Comparison of ENCODE assay signal across 22 cellular contexts in the genomic region with DNA sequence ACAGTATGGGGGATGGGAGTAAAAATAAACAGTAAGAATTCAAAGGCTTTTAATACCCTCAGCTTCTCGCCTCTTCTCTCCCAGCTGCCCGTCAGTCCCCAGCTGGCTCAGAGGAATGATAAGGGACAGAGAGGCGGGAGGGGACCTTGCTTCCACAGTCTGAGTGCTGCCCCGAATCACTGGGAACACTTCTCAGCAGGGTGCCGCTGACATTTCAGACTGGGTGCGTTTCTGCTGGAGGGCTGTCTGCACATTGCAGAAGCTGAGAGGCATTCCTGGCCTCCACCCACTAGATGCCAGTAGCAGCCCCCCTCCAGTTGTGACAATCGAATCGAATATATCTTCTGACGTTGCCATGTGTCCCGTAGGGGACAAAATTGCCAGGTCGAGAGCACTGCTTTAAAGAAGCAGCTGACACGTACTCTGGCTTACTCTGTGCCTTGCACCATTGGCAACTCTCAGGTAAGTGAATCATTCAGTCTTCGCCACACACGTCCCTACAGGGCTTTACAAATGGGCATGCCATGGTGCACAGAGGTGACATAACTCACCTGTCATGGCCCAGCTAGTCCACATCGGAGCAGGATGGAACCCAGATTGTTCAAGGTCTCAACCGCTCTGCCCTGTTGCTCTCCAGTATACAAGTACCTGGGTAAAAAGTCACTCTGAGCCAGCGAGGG. TPM values are rescaled to one million over a fixed set of nuclear protein-coding genes. Genes with fewer than 3 reads are reported as not detected.
DNase-seq lines count a peak whose midpoint lies in the region; ATAC-seq and TF ChIP-seq lines count a peak whose summit lies in the region.
"Had no signal": no experiment of that assay in that cellular context is flagged by ENCODE, and none has a peak within 500 bp of the region (broad histone marks: within the 10 kb centered on the region; RNA-seq: fewer than 3 reads in every experiment).

No MANE protein-coding gene starts in this region.

- H2AK5ac ChIP-seq in trophoblast cell (ENCODE audit: low read length): no peak overlapping the region

- no peak overlapping the region for H4K8ac ChIP-seq in trophoblast cell (ENCODE audit: low read depth, low read length)

- H3K9ac ChIP-seq in trophoblast cell (ENCODE audit: low read length): no peak overlapping the region
- H3K9ac ChIP-seq: parathyroid adenoma had no signal

- peak overlapping the region; percentile 27 for H3K27ac ChIP-seq in RWPE1
- H3K27ac ChIP-seq in heart left ventricle: peak overlapping the region in 10 of 12 donors; percentile 42 to 86 (median 66)
- no peak overlapping the region for H3K27ac ChIP-seq in trophoblast cell (ENCODE audit: low read depth, low read length)
- H3K27ac ChIP-seq in foreskin keratinocyte: no peak overlapping the region
- H3K27ac ChIP-seq: parathyroid adenoma, sigmoid colon, vagina had no signal

- no peaks in the 10 kb centered on the region for H3K9me3 Mint-ChIP-seq in activated CD8-positive, alpha-beta memory T cell treated with anti-CD3 and anti-CD28 coated beads, Interleukin-2, amount 10 ng/mL, durations not matched to agents 7 days and 5 days (ENCODE audit: low read depth)
- H3K9me3 Mint-ChIP-seq: activated naive CD4-positive, alpha-beta T cell treated with anti-CD3 and anti-CD28 coated beads, Interleukin-2, amount 10 ng/mL, durations not matched to agents 7 days and 5 days; CD14-positive monocyte; effector memory CD8-positive, alpha-beta T cell; mesothelial cell of epicardium; naive thymus-derived CD8-positive, alpha-beta T cell had no signal

- H3K4me1 ChIP-seq in heart left ventricle: peaks cover 9 to 83% (median 55%) of the 10 kb centered on the region in 12 donors
- H3K4me1 ChIP-seq in trophoblast cell (ENCODE audit: control insufficient read depth in 1 of 2, insufficient read depth in 2 of 2, low read length in 2 of 2): peaks cover 14 to 21% of the 10 kb centered on the region in 2 experiments
- H3K4me1 ChIP-seq in foreskin keratinocyte: peaks cover 31% of the 10 kb centered on the region
- H3K4me1 ChIP-seq: HAP-1, parathyroid adenoma had no signal

- H3K79me2 ChIP-seq in trophoblast cell (ENCODE audit: control insufficient read depth, insufficient read depth, low read length, poor library complexity): no peaks in the 10 kb centered on the region

- peaks cover 0 to 17% (median 2%) of the 10 kb centered on the region in 9 donors for H3K36me3 ChIP-seq in heart left ventricle
- H3K36me3 ChIP-seq in trophoblast cell (ENCODE audit: control insufficient read depth in 1 of 2, insufficient read depth in 2 of 2, low read length in 2 of 2): peaks cover 3 to 7% of the 10 kb centered on the region in 2 experiments
- H3K36me3 ChIP-seq: HAP-1, vagina had no signal

- no peak for TF ChIP-seq POLR2A in heart left ventricle (IDR thresholded peaks at IDR 0.05)

- H3K79me1 ChIP-seq in trophoblast cell (ENCODE audit: low read length): peaks cover 5% of the 10 kb centered on the region

- no peaks in the 10 kb centered on the region for H3K36me3 Mint-ChIP-seq in activated CD8-positive, alpha-beta memory T cell treated with anti-CD3 and anti-CD28 coated beads, Interleukin-2, amount 10 ng/mL, durations not matched to agents 7 days and 5 days
- H3K36me3 Mint-ChIP-seq: activated naive CD4-positive, alpha-beta T cell treated with anti-CD3 and anti-CD28 coated beads, Interleukin-2, amount 10 ng/mL, durations not matched to agents 7 days and 5 days; naive thymus-derived CD8-positive, alpha-beta T cell had no signal

- no peaks in the 10 kb centered on the region for H3K9me3 ChIP-seq in heart left ventricle
- no peaks in the 10 kb centered on the region for H3K9me3 ChIP-seq in trophoblast cell (ENCODE audit: insufficient read depth, low read depth, low read length)
- H3K9me3 ChIP-seq: HAP-1, sigmoid colon, vagina had no signal

- WGBS in heart left ventricle, 4 donors: 48 to 60% (median 57%) methylated on average over 15 to 17 of the region's 17 CpGs
- WGBS in trophoblast cell (ENCODE audit: extremely low coverage, insufficient coverage, insufficient read length): no CpG with 5 or more reads among the region's 17 CpGs

- H2BK5ac ChIP-seq in trophoblast cell (ENCODE audit: low read depth, low read length, poor library complexity): no peak overlapping the region

- intact Hi-C loops in heart left ventricle (cut with DNase I): no loop called here

- TF ChIP-seq CTCF in RWPE1 (conservative IDR thresholded peaks at IDR 0.05; ENCODE audit: low read depth) (no peak), heart left ventricle (IDR thresholded peaks at IDR 0.05) (no peak), foreskin keratinocyte (conservative IDR thresholded peaks at IDR 0.05) (no peak)

- H3K27ac Mint-ChIP-seq in activated CD8-positive, alpha-beta memory T cell treated with anti-CD3 and anti-CD28 coated beads, Interleukin-2, amount 10 ng/mL, durations not matched to agents 7 days and 5 days: no peak overlapping the region
- H3K27ac Mint-ChIP-seq: activated naive CD4-positive, alpha-beta T cell treated with anti-CD3 and anti-CD28 coated beads, Interleukin-2, amount 10 ng/mL, durations not matched to agents 7 days and 5 days; mesothelial cell of epicardium had no signal

- DNase-seq in G401 (ENCODE audit: low spot score) (peak; percentile 38), RWPE1 (ENCODE audit: low spot score) (no peak), heart left ventricle (peak in 3 of 5 donors; percentile 51 to 64 (median 58)), trophoblast cell (no peak), activated T-cell treated with anti-CD3 and anti-CD28 coated beads for 4 hours (no peak), foreskin melanocyte (no peak), foreskin keratinocyte (no peak)
- DNase-seq in activated CD8-positive, alpha-beta memory T cell treated with anti-CD3 and anti-CD28 coated beads, Interleukin-2, amount 10 ng/mL, durations not matched to agents 7 days and 5 days: no peak
- DNase-seq: activated CD4-positive, alpha-beta T cell treated with anti-CD3 and anti-CD28 coated beads for 1 hour; activated naive CD4-positive, alpha-beta T cell treated with anti-CD3 and anti-CD28 coated beads, Interleukin-2, amount 10 ng/mL, durations not matched to agents 7 days and 5 days; amygdala; effector memory CD8-positive, alpha-beta T cell; glutamatergic neuron; KG1; naive thymus-derived CD8-positive, alpha-beta T cell; SHP77 treated with DMSO at 0.1 percent for 48 hours; sigmoid colon had no signal

- no peak overlapping the region for H4K91ac ChIP-seq in trophoblast cell (ENCODE audit: low read depth, low read length)

- no peak overlapping the region for H2BK120ac ChIP-seq in trophoblast cell (ENCODE audit: insufficient read depth, low read length, poor library complexity)

- H3K27me3 Mint-ChIP-seq in activated CD8-positive, alpha-beta memory T cell treated with anti-CD3 and anti-CD28 coated beads, Interleukin-2, amount 10 ng/mL, durations not matched to agents 7 days and 5 days: no peaks in the 10 kb centered on the region
- H3K27me3 Mint-ChIP-seq: activated naive CD4-positive, alpha-beta T cell treated with anti-CD3 and anti-CD28 coated beads, Interleukin-2, amount 10 ng/mL, durations not matched to agents 7 days and 5 days; effector memory CD8-positive, alpha-beta T cell; naive thymus-derived CD8-positive, alpha-beta T cell had no signal

- H3K27me3 ChIP-seq in heart left ventricle (no peaks in the 10 kb centered on the region), trophoblast cell (ENCODE audit: insufficient read depth, low read length) (no peaks in the 10 kb centered on the region), foreskin keratinocyte (no peaks in the 10 kb centered on the region)
- H3K27me3 ChIP-seq: sigmoid colon, vagina had no signal

- H3K4me1 Mint-ChIP-seq in activated CD8-positive, alpha-beta memory T cell treated with anti-CD3 and anti-CD28 coated beads, Interleukin-2, amount 10 ng/mL, durations not matched to agents 7 days and 5 days: peaks cover 23% of the 10 kb centered on the region

- no peak overlapping the region for H3K18ac ChIP-seq in trophoblast cell (ENCODE audit: low read length)

- no peak overlapping the region for H2BK12ac ChIP-seq in trophoblast cell (ENCODE audit: low read length)

- POLR2A ChIA-PET in RWPE1 (lab: Yijun Ruan, JAX; ENCODE audit: low non-redundant PET): no interaction called here

- H3K4me3 Mint-ChIP-seq in activated CD8-positive, alpha-beta memory T cell treated with anti-CD3 and anti-CD28 coated beads, Interleukin-2, amount 10 ng/mL, durations not matched to agents 7 days and 5 days: no peak overlapping the region
- H3K4me3 Mint-ChIP-seq: activated naive CD4-positive, alpha-beta T cell treated with anti-CD3 and anti-CD28 coated beads, Interleukin-2, amount 10 ng/mL, durations not matched to agents 7 days and 5 days; CD14-positive monocyte; effector memory CD8-positive, alpha-beta T cell; mesothelial cell of epicardium; naive thymus-derived CD8-positive, alpha-beta T cell had no signal

- no peak overlapping the region for H3K4ac ChIP-seq in trophoblast cell (ENCODE audit: low read depth, low read length)

- no peak overlapping the region for H3K14ac ChIP-seq in trophoblast cell (ENCODE audit: low read length)

- H3K4me3 ChIP-seq in heart left ventricle: no peak overlapping the region
- H3K4me3 ChIP-seq in trophoblast cell (ENCODE audit: low read depth, low read length): peak overlapping the region; percentile 13
- H3K4me3 ChIP-seq: HAP-1, sigmoid colon, vagina had no signal

- no peak overlapping the region for H3K4me2 ChIP-seq in trophoblast cell (ENCODE audit: low read length)

- in situ Hi-C loops in G401 (cut with HindIII; ENCODE audit: low sequenced_read_pairs): no loop called here

- no peak overlapping the region for H4K12ac ChIP-seq in trophoblast cell (ENCODE audit: low read depth, low read length)

- CTCF ChIA-PET in RWPE1 (lab: Yijun Ruan, JAX): interaction anchor here (0.8 kb wide), 1 partner anchor 101 kb away, joined by 3 read pairs; no protein-coding TSS in a partner anchor
- CTCF ChIA-PET in activated CD8-positive, alpha-beta memory T cell treated with anti-CD3 and anti-CD28 coated beads, Interleukin-2, amount 10 ng/mL, durations not matched to agents 7 days and 5 days (lab: Charles Lee): no interaction called here

- no peak overlapping the region for H2AFZ ChIP-seq in trophoblast cell (ENCODE audit: insufficient read depth, low read length, poor library complexity)
- H2AFZ ChIP-seq: parathyroid adenoma had no signal

- H3K23ac ChIP-seq in trophoblast cell (ENCODE audit: low read length): no peak overlapping the region

- ATAC-seq in heart left ventricle (peak; percentile 57 to 82 (median 68)), foreskin keratinocyte (no peak)
- no peak for ATAC-seq in activated CD8-positive, alpha-beta memory T cell treated with anti-CD3 and anti-CD28 coated beads, Interleukin-2, amount 10 ng/mL, durations not matched to agents 7 days and 5 days
- ATAC-seq: effector memory CD8-positive, alpha-beta T cell; naive thymus-derived CD8-positive, alpha-beta T cell had no signal

RNA-seq across cellular contexts. Expression of gene CTNNBIP1, which starts 23.9 kb away (rescaled TPM):
- total RNA-seq in G401 (2014; rRNA removed; shearing (Covaris generic)): 346 and 526 TPM in 2 replicates
- total RNA-seq in heart left ventricle (10 to 100 TPM; 32.2 to 62.0 (median 42.9) TPM), foreskin keratinocyte (136 and 150 TPM in 2 replicates)
- polyA plus RNA-seq in heart left ventricle (10 to 100 TPM; 25.4 to 37.8 TPM), foreskin keratinocyte (163 and 183 TPM in 2 replicates)
- polyA plus RNA-seq in trophoblast cell (2013): 25.8 and 28.5 TPM in 2 replicates
- total RNA-seq in activated CD8-positive, alpha-beta memory T cell treated with anti-CD3 and anti-CD28 coated beads, Interleukin-2, amount 10 ng/mL, durations not matched to agents 7 days and 5 days: 10 to 100 TPM; 10.9 to 15.8 TPM

RNA-seq across cellular contexts. Expression of gene LZIC, which starts 57.0 kb away (rescaled TPM):
- 33.3 and 45.7 TPM in 2 replicates for total RNA-seq in G401 (2014; rRNA removed; shearing (Covaris generic))
- total RNA-seq in heart left ventricle (10 to 100 TPM; 30.8 to 37.7 (median 34.9) TPM), foreskin keratinocyte (34.9 and 35.8 TPM in 2 replicates)
- polyA plus RNA-seq in heart left ventricle (10 to 100 TPM; 18.5 to 30.7 TPM), foreskin keratinocyte (23.6 and 26.4 TPM in 2 replicates)
- 20.1 and 20.9 TPM in 2 replicates for polyA plus RNA-seq in trophoblast cell (2013)
- total RNA-seq in activated CD8-positive, alpha-beta memory T cell treated with anti-CD3 and anti-CD28 coated beads, Interleukin-2, amount 10 ng/mL, durations not matched to agents 7 days and 5 days: 10 to 100 TPM; 25.0 to 27.7 TPM

RNA-seq across cellular contexts. Expression of gene NMNAT1, which starts 57.1 kb away (rescaled TPM):
- 19.0 and 20.2 TPM in 2 replicates for total RNA-seq in G401 (2014; rRNA removed; shearing (Covaris generic))
- total RNA-seq in heart left ventricle: 10 to 100 TPM; 11.0 to 24.2 (median 17.2) TPM
- polyA plus RNA-seq in heart left ventricle: 10 to 100 TPM; 12.2 to 13.7 TPM
- polyA plus RNA-seq in trophoblast cell (2013): 6.2 and 6.6 TPM in 2 replicates
- total RNA-seq in activated CD8-positive, alpha-beta memory T cell treated with anti-CD3 and anti-CD28 coated beads, Interleukin-2, amount 10 ng/mL, durations not matched to agents 7 days and 5 days: 1 to 10 TPM; 6.5 to 10.0 TPM
- 9.1 and 10.0 TPM in 2 replicates for total RNA-seq in foreskin keratinocyte
- 6.7 and 7.8 TPM in 2 replicates for polyA plus RNA-seq in foreskin keratinocyte

Comparison
In these comparisons a context has a peak if more than half of its experiments do, and no peak if none do; other contexts are left out.
1. DNase-seq: peak in G401 (single experiment) and heart left ventricle (3 of 5); none in RWPE1 (single experiment), trophoblast cell (0 of 2), activated T-cell treated with anti-CD3 and anti-CD28 coated beads for 4 hours (single experiment), activated CD8-positive, alpha-beta memory T cell treated with anti-CD3 and anti-CD28 coated beads, Interleukin-2, amount 10 ng/mL, durations not matched to agents 7 days and 5 days (single experiment), foreskin melanocyte (single experiment) and foreskin keratinocyte (0 of 2).
2. H3K27ac ChIP-seq: peak in RWPE1 (single experiment) and heart left ventricle (10 of 12); none in trophoblast cell (single experiment) and foreskin keratinocyte (single experiment).
3. ATAC-seq: peak in heart left ventricle (4 of 4); none in activated CD8-positive, alpha-beta memory T cell treated with anti-CD3 and anti-CD28 coated beads, Interleukin-2, amount 10 ng/mL, durations not matched to agents 7 days and 5 days (single experiment) and foreskin keratinocyte (single experiment).